In the genomic region with DNA sequence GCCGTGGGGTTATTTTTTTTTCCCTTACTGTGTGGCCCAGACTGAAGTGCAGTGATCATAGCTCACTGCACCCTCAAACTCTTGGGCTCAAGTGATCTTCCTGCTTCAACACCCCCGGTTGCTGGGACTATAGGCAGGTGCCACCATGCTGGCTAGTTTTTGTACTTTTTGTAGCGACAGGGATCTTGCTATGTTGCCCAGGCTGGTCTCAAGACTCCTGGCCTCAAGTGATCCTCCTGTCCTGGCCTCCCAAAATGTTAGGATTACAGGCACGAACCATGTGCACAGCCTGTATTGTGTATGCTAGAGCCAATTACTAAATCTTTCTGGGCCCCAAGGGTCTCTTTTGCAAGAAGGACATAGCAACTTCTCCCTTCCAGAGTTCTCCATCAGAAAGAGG, we compare ENCODE assay signal across 27 cellular contexts. TPM values are rescaled to one million over a fixed set of nuclear protein-coding genes. Genes with fewer than 3 reads are reported as not detected.
DNase-seq lines count a peak whose midpoint lies in the region; ATAC-seq and TF ChIP-seq lines count a peak whose summit lies in the region.
"Had no signal": no experiment of that assay in that cellular context is flagged by ENCODE, and none has a peak within 500 bp of the region (broad histone marks: within the 10 kb centered on the region; RNA-seq: fewer than 3 reads in every experiment).

No MANE protein-coding gene starts in this region.

- no peaks in the 10 kb centered on the region for H3K79me2 ChIP-seq in trophoblast cell (ENCODE audit: control insufficient read depth, insufficient read depth, low read length, poor library complexity)

- H3K4me2 ChIP-seq in trophoblast cell (ENCODE audit: low read length), result no peak overlapping the region
- H3K4me2 ChIP-seq: BLaER1, GM23338 had no signal

- no peak for ATAC-seq in activated naive CD4-positive, alpha-beta T cell treated with anti-CD3 and anti-CD28 coated beads, Interleukin-2, amount 50 U/mL, for 72 hours
- ATAC-seq in activated T-helper 17 cell treated with anti-CD3 and anti-CD28 coated beads, Interleukin-2, amount 50 U/mL, for 72 hours (replicated peaks), result no peak
- ATAC-seq in GM18858 (IDR thresholded peaks at IDR 0.05; ENCODE audit: unreplicated experiment), result no peak
- ATAC-seq in GM21515 (IDR thresholded peaks at IDR 0.05; ENCODE audit: unreplicated experiment), result no peak
- ATAC-seq: GM23338 had no signal

- H3K27ac ChIP-seq in trophoblast cell (ENCODE audit: low read depth, low read length), result no peak overlapping the region
- H3K27ac ChIP-seq: BLaER1, transverse colon had no signal

- H3K9me3 ChIP-seq in trophoblast cell (ENCODE audit: insufficient read depth, low read depth, low read length), result no peaks in the 10 kb centered on the region
- H3K9me3 ChIP-seq: esophagus muscularis mucosa, left lung, transverse colon had no signal

- H3K27me3 ChIP-seq in trophoblast cell (ENCODE audit: insufficient read depth, low read length), result no peaks in the 10 kb centered on the region
- H3K27me3 ChIP-seq: BLaER1, esophagus muscularis mucosa, left lung, transverse colon had no signal

- peak overlapping the region; percentile 57 for H2AK5ac ChIP-seq in trophoblast cell (ENCODE audit: low read length)

- H3K27me3 Mint-ChIP-seq in activated naive CD4-positive, alpha-beta T cell treated with anti-CD3 and anti-CD28 coated beads for 36 hours (ENCODE audit: low read depth), result no peaks in the 10 kb centered on the region
- no peaks in the 10 kb centered on the region; the same call in 1 of the 2 replicates for H3K27me3 Mint-ChIP-seq in HFFc6 (ENCODE audit: insufficient read depth)
- no peaks in the 10 kb centered on the region for H3K27me3 Mint-ChIP-seq in activated T-helper 17 cell treated with anti-CD3 and anti-CD28 coated beads, Interleukin-2, amount 50 U/mL, for 72 hours
- H3K27me3 Mint-ChIP-seq: central memory CD8-positive, alpha-beta T cell; dendritic cell treated with granulocyte-macrophage colony-stimulating factor and Interleukin-4, amounts not matched to agents 40 ng/mL and 50 ng/mL, for 4 days; progenitor cell of endocrine pancreas had no signal

- peak overlapping the region; percentile 26 for H3K14ac ChIP-seq in trophoblast cell (ENCODE audit: low read length)

- intact Hi-C loops in activated naive CD4-positive, alpha-beta T cell treated with anti-CD3 and anti-CD28 coated beads for 36 hours (cut with micrococcal nuclease), result loop anchor here (5.0 kb wide), 2 partner anchors 299 to 644 kb away; a partner anchor contains a TSS

- no peak for DNase-seq in activated naive CD4-positive, alpha-beta T cell treated with anti-CD3 and anti-CD28 coated beads for 36 hours
- no peak for DNase-seq in activated naive CD4-positive, alpha-beta T cell treated with anti-CD3 and anti-CD28 coated beads, Interleukin-2, amount 50 U/mL, for 72 hours (ENCODE audit: low spot score in 2 of 2)
- no peak for DNase-seq in HFFc6
- no peak for DNase-seq in trophoblast cell
- no peak for DNase-seq in HT-29 (ENCODE audit: low spot score)
- DNase-seq: COR-L47; DMS53; foreskin fibroblast; islet precursor cell; left lung; mesendoderm; NCI-H1105; NCI-H187; NCI-H446 treated with DMSO at 0.1 percent for 48 hours; NCI-H774; stimulated activated CD4-positive, alpha-beta T cell treated with anti-CD3 and anti-CD28 coated beads, Interleukin-4, amount 100 ng/mL, for 1 hour; transverse colon had no signal

- peak overlapping the region; percentile 11 for H2BK120ac ChIP-seq in trophoblast cell (ENCODE audit: insufficient read depth, low read length, poor library complexity)

- no peak overlapping the region for H2AFZ ChIP-seq in trophoblast cell (ENCODE audit: insufficient read depth, low read length, poor library complexity)
- H2AFZ ChIP-seq: GM23338 had no signal

- H4K91ac ChIP-seq in trophoblast cell (ENCODE audit: low read depth, low read length), result peak overlapping the region; percentile 27

- H3K18ac ChIP-seq in trophoblast cell (ENCODE audit: low read length), result peak overlapping the region; percentile 78

- H3K27ac Mint-ChIP-seq in activated naive CD4-positive, alpha-beta T cell treated with anti-CD3 and anti-CD28 coated beads for 36 hours, result peak overlapping the region; percentile 83
- peak overlapping the region in 1 of 2 donors; percentile 86 for H3K27ac Mint-ChIP-seq in activated naive CD4-positive, alpha-beta T cell treated with anti-CD3 and anti-CD28 coated beads, Interleukin-2, amount 50 U/mL, for 72 hours
- peak overlapping the region; percentile 80 for H3K27ac Mint-ChIP-seq in HFFc6
- H3K27ac Mint-ChIP-seq in activated T-helper 17 cell treated with anti-CD3 and anti-CD28 coated beads, Interleukin-2, amount 50 U/mL, for 72 hours, result no peak overlapping the region
- H3K27ac Mint-ChIP-seq: dendritic cell treated with granulocyte-macrophage colony-stimulating factor and Interleukin-4, amounts not matched to agents 40 ng/mL and 50 ng/mL, for 4 days; GM23338; progenitor cell of endocrine pancreas had no signal

- peak overlapping the region; percentile 77 for H2BK12ac ChIP-seq in trophoblast cell (ENCODE audit: low read length)

- H2BK5ac ChIP-seq in trophoblast cell (ENCODE audit: low read depth, low read length, poor library complexity), result no peak overlapping the region

- H3K4me3 ChIP-seq in trophoblast cell (ENCODE audit: low read depth, low read length), result no peak overlapping the region
- H3K4me3 ChIP-seq: BLaER1, esophagus muscularis mucosa, GM23338, left lung, transverse colon had no signal

- no peak overlapping the region for H3K4me3 Mint-ChIP-seq in activated naive CD4-positive, alpha-beta T cell treated with anti-CD3 and anti-CD28 coated beads for 36 hours
- no peak overlapping the region for H3K4me3 Mint-ChIP-seq in HFFc6
- peak overlapping the region; percentile 77 for H3K4me3 Mint-ChIP-seq in activated T-helper 17 cell treated with anti-CD3 and anti-CD28 coated beads, Interleukin-2, amount 50 U/mL, for 72 hours
- H3K4me3 Mint-ChIP-seq: central memory CD8-positive, alpha-beta T cell; dendritic cell treated with granulocyte-macrophage colony-stimulating factor and Interleukin-4, amounts not matched to agents 40 ng/mL and 50 ng/mL, for 4 days; GM23338 had no signal

- peaks cover 24% of the 10 kb centered on the region for H3K36me3 Mint-ChIP-seq in activated naive CD4-positive, alpha-beta T cell treated with anti-CD3 and anti-CD28 coated beads for 36 hours (ENCODE audit: low read depth)
- peaks cover 13 to 65% of the 10 kb centered on the region in 2 donors for H3K36me3 Mint-ChIP-seq in activated naive CD4-positive, alpha-beta T cell treated with anti-CD3 and anti-CD28 coated beads, Interleukin-2, amount 50 U/mL, for 72 hours
- H3K36me3 Mint-ChIP-seq in HFFc6 (ENCODE audit: low read depth), result peaks cover 36% of the 10 kb centered on the region
- H3K36me3 Mint-ChIP-seq in activated T-helper 17 cell treated with anti-CD3 and anti-CD28 coated beads, Interleukin-2, amount 50 U/mL, for 72 hours (ENCODE audit: low read depth), result peaks cover 32% of the 10 kb centered on the region

- peaks cover 47% of the 10 kb centered on the region for H3K4me1 Mint-ChIP-seq in activated naive CD4-positive, alpha-beta T cell treated with anti-CD3 and anti-CD28 coated beads for 36 hours (ENCODE audit: low read depth)
- H3K4me1 Mint-ChIP-seq in HFFc6 (ENCODE audit: low read depth), result peaks cover 97% of the 10 kb centered on the region
- H3K4me1 Mint-ChIP-seq in activated T-helper 17 cell treated with anti-CD3 and anti-CD28 coated beads, Interleukin-2, amount 50 U/mL, for 72 hours, result peaks cover 28% of the 10 kb centered on the region

- H3K36me3 ChIP-seq in trophoblast cell (ENCODE audit: control insufficient read depth in 1 of 2, insufficient read depth in 2 of 2, low read length in 2 of 2), result peaks cover 10 to 20% of the 10 kb centered on the region in 2 experiments
- H3K36me3 ChIP-seq: BLaER1, esophagus muscularis mucosa, transverse colon had no signal

- H3K23ac ChIP-seq in trophoblast cell (ENCODE audit: low read length), result no peak overlapping the region

- no CpG with 5 or more reads among the region's 4 CpGs for WGBS in trophoblast cell (ENCODE audit: extremely low coverage, insufficient coverage, insufficient read length)

- H3K4me1 ChIP-seq in trophoblast cell (ENCODE audit: control insufficient read depth in 1 of 2, insufficient read depth in 2 of 2, low read length in 2 of 2), result peaks cover 8 to 21% of the 10 kb centered on the region in 2 experiments

- H3K9me3 Mint-ChIP-seq in activated naive CD4-positive, alpha-beta T cell treated with anti-CD3 and anti-CD28 coated beads for 36 hours, result no peaks in the 10 kb centered on the region
- no peaks in the 10 kb centered on the region for H3K9me3 Mint-ChIP-seq in activated naive CD4-positive, alpha-beta T cell treated with anti-CD3 and anti-CD28 coated beads, Interleukin-2, amount 50 U/mL, for 72 hours
- 0 out of 2 replicates have a peak, but pooled peaks cover 4% of the 10 kb centered on the region for H3K9me3 Mint-ChIP-seq in HFFc6
- no peaks in the 10 kb centered on the region for H3K9me3 Mint-ChIP-seq in activated T-helper 17 cell treated with anti-CD3 and anti-CD28 coated beads, Interleukin-2, amount 50 U/mL, for 72 hours
- H3K9me3 Mint-ChIP-seq: central memory CD8-positive, alpha-beta T cell; dendritic cell treated with granulocyte-macrophage colony-stimulating factor and Interleukin-4, amounts not matched to agents 40 ng/mL and 50 ng/mL, for 4 days; GM23338; T-helper 1 cell treated with Interleukin-12 subunit alpha and Interleukin-12 subunit beta and Interleukin-4 antibody, amounts not matched to agents 30 μg/mL and 1 μg/mL, for 36 hours had no signal

- peaks cover 18% of the 10 kb centered on the region for H3K79me1 ChIP-seq in trophoblast cell (ENCODE audit: low read length)

- no peak overlapping the region for H3K9ac ChIP-seq in trophoblast cell (ENCODE audit: low read length)
- H3K9ac ChIP-seq: BLaER1 had no signal

- CTCF ChIA-PET in activated naive CD4-positive, alpha-beta T cell treated with anti-CD3 and anti-CD28 coated beads for 36 hours (lab: Charles Lee), result interaction anchor here (2.7 kb wide), 1 partner anchor 16 kb away, joined by 12 read pairs; no protein-coding TSS in a partner anchor

- no peak for TF ChIP-seq CTCF in HFFc6 (IDR thresholded peaks at IDR 0.05)

- H3K4ac ChIP-seq in trophoblast cell (ENCODE audit: low read depth, low read length), result no peak overlapping the region

- no peak overlapping the region for H4K12ac ChIP-seq in trophoblast cell (ENCODE audit: low read depth, low read length)

- H4K8ac ChIP-seq in trophoblast cell (ENCODE audit: low read depth, low read length), result no peak overlapping the region

RNA-seq across cellular contexts. Expression of a gene that starts 23.1 kb away (rescaled TPM):
- 10 to 100 TPM; 41.2 to 42.8 TPM for total RNA-seq in activated naive CD4-positive, alpha-beta T cell treated with anti-CD3 and anti-CD28 coated beads for 36 hours
- 10 to 100 TPM; 22.9 to 66.2 TPM for total RNA-seq in activated naive CD4-positive, alpha-beta T cell treated with anti-CD3 and anti-CD28 coated beads, Interleukin-2, amount 50 U/mL, for 72 hours
- 100 to 1,000 TPM; 129 to 161 (median 157) TPM for total RNA-seq in HFFc6 (2021; fragmentation: NEBNext Ultra II Directional; extraction: Animal tissue kit (Norgen Biotek cat#: 25700))
- 10 to 100 TPM; 21.5 to 45.3 TPM for total RNA-seq in activated T-helper 17 cell treated with anti-CD3 and anti-CD28 coated beads, Interleukin-2, amount 50 U/mL, for 72 hours
- polyA plus RNA-seq in trophoblast cell (2013), result 135 and 140 TPM in 2 replicates
- total RNA-seq in HT-29 (2014; rRNA removed; shearing (Covaris generic)), result 6.4 and 8.0 TPM in 2 replicates
